ENCODE assay signal across 8 cellular contexts in the genomic region with DNA sequence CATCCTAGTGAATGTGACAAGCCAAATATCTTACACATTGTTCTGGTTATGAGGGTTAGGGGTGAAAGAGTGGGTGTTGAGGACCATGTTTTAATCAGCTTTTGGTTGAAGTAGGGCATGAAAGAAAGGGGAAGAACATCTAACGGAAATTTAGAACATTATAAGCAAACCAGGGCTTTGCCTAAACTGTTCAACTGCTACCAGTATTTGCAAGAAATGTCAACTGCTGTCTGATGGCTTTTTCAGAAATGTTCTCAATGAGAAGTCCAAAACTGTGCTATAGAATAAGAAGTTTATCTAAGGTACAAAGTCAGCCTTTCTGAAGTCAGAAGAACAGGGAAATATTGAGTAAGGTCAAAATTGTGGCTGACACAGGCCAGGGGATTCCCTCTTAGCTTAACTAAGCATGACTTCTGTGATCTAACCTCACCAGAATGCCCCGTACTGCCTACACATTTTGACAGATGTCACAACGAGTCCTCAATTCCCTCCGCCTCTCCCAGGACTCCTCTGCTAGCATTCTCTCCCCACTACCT.
DNase-seq lines count a peak whose midpoint lies in the region; ATAC-seq and TF ChIP-seq lines count a peak whose summit lies in the region.

No MANE protein-coding gene starts in this region.

- H3K9ac ChIP-seq in DND-41 (ENCODE audit: low read depth, low read length), result no peak overlapping the region

- H3K4me2 ChIP-seq in DND-41 (ENCODE audit: insufficient read depth, low read length), result no peak overlapping the region

- no peaks in the 10 kb centered on the region for H3K27me3 ChIP-seq in DND-41 (ENCODE audit: insufficient read depth, low read length, poor library complexity)

- ATAC-seq in DND-41 (ENCODE audit: insufficient read depth, low read depth), result no peak
- ATAC-seq in GM19397 (IDR thresholded peaks at IDR 0.05; ENCODE audit: unreplicated experiment), result peak; percentile 93
- ATAC-seq in HG03280 (IDR thresholded peaks at IDR 0.05; ENCODE audit: unreplicated experiment), result peak; percentile 88

- no peaks in the 10 kb centered on the region for H3K9me3 ChIP-seq in DND-41 (ENCODE audit: insufficient read depth, low read length, severe bottlenecking)

- DNase-seq in DND-41 (no peak), epithelial cell of proximal tubule (ENCODE audit: low read depth) (peak; percentile 40), NCI-H524 (lab: John Stamatoyannopoulos, UW) (no peak), NCI-H146 treated with DMSO at 0.1 percent for 48 hours (lab: John Stamatoyannopoulos, UW; ENCODE audit: unreplicated experiment) (no peak), NCI-H446 (lab: John Stamatoyannopoulos, UW) (no peak), NCI-H526 treated with DMSO at 0.1 percent for 48 hours (lab: John Stamatoyannopoulos, UW) (no peak)

- H3K4me3 ChIP-seq in DND-41 (ENCODE audit: low read depth in 1 of 2, low read length in 2 of 2) (no peak overlapping the region), epithelial cell of proximal tubule (ENCODE audit: low read depth, low read length) (no peak overlapping the region)

- 0 out of 2 replicates have a peak overlapping the region, but pooled peaks have one; percentile 6 for H2AFZ ChIP-seq in DND-41 (ENCODE audit: low read depth, low read length)

- no peaks in the 10 kb centered on the region for H4K20me1 ChIP-seq in DND-41 (ENCODE audit: insufficient read depth, low read length)

- H3K79me2 ChIP-seq in DND-41 (ENCODE audit: insufficient read depth, low read length), result no peaks in the 10 kb centered on the region

- H3K4me1 ChIP-seq in DND-41 (ENCODE audit: insufficient read depth, low read length), result no peaks in the 10 kb centered on the region

- no peaks in the 10 kb centered on the region for H3K36me3 ChIP-seq in DND-41 (ENCODE audit: insufficient read depth, low read length)

- no peak for TF ChIP-seq CTCF in DND-41 (IDR thresholded peaks at IDR 0.05; ENCODE audit: borderline replicate concordance, extremely low read depth, low read length, poor library complexity, severe bottlenecking)
- TF ChIP-seq CTCF in epithelial cell of proximal tubule (conservative IDR thresholded peaks at IDR 0.05; ENCODE audit: low read depth, low read length), result no peak

- H3K27ac ChIP-seq in DND-41 (ENCODE audit: low read length), result no peak overlapping the region
